ENCODE assay signal across 8 cellular contexts in genomic region chr11:10934293-10934850, GRCh38.
DNase-seq lines count a peak whose midpoint lies in the region; ATAC-seq, FAIRE-seq and TF ChIP-seq lines count a peak whose summit lies in the region.

No MANE protein-coding gene starts in this region.

- H4K20me1 ChIP-seq in endothelial cell of umbilical vein (replicated peaks; ENCODE audit: control insufficient read depth, extremely low read depth, insufficient read depth, low read length): no peaks in the 10 kb centered on the region

- TF ChIP-seq CTCF in endothelial cell of umbilical vein (IDR thresholded peaks at IDR 0.05; ENCODE audit: extremely low read depth in 1 of 2, insufficient read depth in 1 of 2, low read depth in 1 of 2, low read length in 2 of 2): no peak
- no peak for TF ChIP-seq CTCF in psoas muscle (IDR thresholded peaks at IDR 0.05)

- H3K4me1 ChIP-seq in endothelial cell of umbilical vein (ENCODE audit: control insufficient read depth, extremely low read depth, insufficient read depth, low read length) (peaks cover 12% of the 10 kb centered on the region), psoas muscle (no peaks in the 10 kb centered on the region)

- no peaks in the 10 kb centered on the region for H3K9me1 ChIP-seq in endothelial cell of umbilical vein (replicated peaks; ENCODE audit: control insufficient read depth, extremely low read depth, insufficient read depth, low read length)

- H3K27ac ChIP-seq in endothelial cell of umbilical vein (ENCODE audit: insufficient read depth, low read depth, low read length) (no peak overlapping the region), psoas muscle (peak overlapping the region; percentile 65)

- POLR2A ChIA-PET in endothelial cell of umbilical vein (lab: Charles Lee): interaction anchor here (0.7 to 1.3 kb wide), 4 partner anchors 34 to 281 kb away, joined by 3 to 13 read pairs (median 6); partner anchors contain the start of genes EIF4G2 and ZBED5

- H3K9me3 ChIP-seq in endothelial cell of umbilical vein (replicated peaks; ENCODE audit: control insufficient read depth, insufficient read depth, low read length) (no peaks in the 10 kb centered on the region), psoas muscle (no peaks in the 10 kb centered on the region)

- H3K9ac ChIP-seq in endothelial cell of umbilical vein (replicated peaks; ENCODE audit: extremely low read depth, insufficient read depth, low read length): peak overlapping the region; percentile 48

- CTCF ChIA-PET in endothelial cell of umbilical vein (lab: Charles Lee): interaction anchor here (0.5 to 2.7 kb wide), 50 partner anchors 9 to 867 kb away, joined by 3 to 123 read pairs (median 5); partner anchors contain the start of genes EIF4G2, GALNT18 and ZBED5

- dilution Hi-C loops in endothelial cell of umbilical vein (cut with MboI; ENCODE audit: extremely low pct_ligation_motif_present, low sequenced_read_pairs): no loop called here

- H3K4me3 ChIP-seq in endothelial cell of umbilical vein (replicated peaks in 1 of 3; ENCODE audit: insufficient read depth in 1 of 3, low read depth in 1 of 3, low read length in 3 of 3) (peak overlapping the region; percentile 14 to 73 (median 20)), psoas muscle (peak overlapping the region; percentile 63)

- H3K36me3 ChIP-seq in endothelial cell of umbilical vein (ENCODE audit: control insufficient read depth in 2 of 2, extremely low read depth in 1 of 2, insufficient read depth in 2 of 2, low read length in 2 of 2) (no peaks in the 10 kb centered on the region), psoas muscle (ENCODE audit: insufficient read depth in 1 of 2, low read depth in 1 of 2) (no peaks in the 10 kb centered on the region)

- H3K27me3 ChIP-seq in endothelial cell of umbilical vein (ENCODE audit: control insufficient read depth in 2 of 2, insufficient read depth in 2 of 2, low read length in 2 of 2) (peaks cover 0 to 13% of the 10 kb centered on the region in 2 experiments), psoas muscle (ENCODE audit: insufficient read depth in 3 of 3, low read length in 2 of 3) (no peaks in the 10 kb centered on the region)

- FAIRE-seq in endothelial cell of umbilical vein (lab: Jason Lieb, UNC): peak; percentile 31
- FAIRE-seq in RCC 7860 (lab: Jason Lieb, UNC): no peak

- intact Hi-C loops in endothelial cell of umbilical vein (cut with micrococcal nuclease) (loop anchor here (1.0 to 5.0 kb wide), 3 partner anchors 142 to 908 kb away; partner anchors contain the start of gene USP47), psoas muscle (cut with DNase I) (loop anchor here (1.0 to 10.0 kb wide), 4 partner anchors 87 to 853 kb away; no protein-coding TSS in a partner anchor)

- peak; percentile 44 for DNase-seq in DMS 273 (lab: John Stamatoyannopoulos, UW; ENCODE audit: unreplicated experiment)
- DNase-seq in DMS 273 treated with DMSO at 0.1 percent for 48 hours (lab: John Stamatoyannopoulos, UW): no peak
- peak; percentile 26 for DNase-seq in RPMI8226
- DNase-seq in endothelial cell of umbilical vein (ENCODE audit: low read depth, low spot score): peak; percentile 10
- no peak for DNase-seq in psoas muscle
- DNase-seq in RCC 7860 (ENCODE audit: low spot score): no peak

- H3K4me2 ChIP-seq in endothelial cell of umbilical vein (ENCODE audit: insufficient read depth, low read length): peak overlapping the region; percentile 94

- BruUV-seq in endothelial cell of umbilical vein (replicated peaks; lab: Mats Ljungman, UMichigan): no TSS peak

- H3K79me2 ChIP-seq in endothelial cell of umbilical vein (ENCODE audit: control insufficient read depth, insufficient read depth, low read length): no peaks in the 10 kb centered on the region

- TF ChIP-seq POLR2A in endothelial cell of umbilical vein (IDR thresholded peaks at IDR 0.05; ENCODE audit: low read depth, low read length): no peak

- 14 to 27% (median 15%) methylated on average over 9 of the region's 9 CpGs for WGBS in psoas muscle, 3 donors

- ATAC-seq in psoas muscle (no peak), GM18909 (IDR thresholded peaks at IDR 0.05; ENCODE audit: poor library complexity, unreplicated experiment) (no peak), HG03521 (IDR thresholded peaks at IDR 0.05; ENCODE audit: unreplicated experiment) (no peak)

- peak overlapping the region; percentile 94 for H2AFZ ChIP-seq in endothelial cell of umbilical vein (ENCODE audit: low read depth, low read length)

TF ChIP-seq in endothelial cell of umbilical vein, 7 proteins besides CTCF, POLR2A, EP300 and RAD21:
- TF ChIP-seq JUN (IDR thresholded peaks at IDR 0.05; ENCODE audit: borderline replicate concordance, insufficient read depth, insufficient read length, low read depth) (no peak), EZH2 (IDR thresholded peaks at IDR 0.05; ENCODE audit: borderline replicate concordance, low read depth, low read length, severe bottlenecking) (no peak), GATA2 (IDR thresholded peaks at IDR 0.05; ENCODE audit: insufficient read depth, insufficient read length, low read depth, low read length) (no peak), MYC (IDR thresholded peaks at IDR 0.05; ENCODE audit: low read depth, low read length) (no peak), FOS (IDR thresholded peaks at IDR 0.05; ENCODE audit: borderline replicate concordance, insufficient read depth, low read length) (no peak), POLR2AphosphoS5 (IDR thresholded peaks at IDR 0.05; ENCODE audit: insufficient read depth, low read depth, low read length) (no peak)
- TF ChIP-seq, protein P1, sequence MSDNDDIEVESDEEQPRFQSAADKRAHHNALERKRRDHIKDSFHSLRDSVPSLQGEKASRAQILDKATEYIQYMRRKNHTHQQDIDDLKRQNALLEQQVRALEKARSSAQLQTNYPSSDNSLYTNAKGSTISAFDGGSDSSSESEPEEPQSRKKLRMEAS (IDR thresholded peaks at IDR 0.05; ENCODE audit: insufficient read depth, insufficient read length): no peak

Comparison
In these comparisons a context has a peak if more than half of its experiments do, and no peak if none do; other contexts are left out.
1. DNase-seq: peak in DMS 273 (single experiment), RPMI8226 (single experiment) and endothelial cell of umbilical vein (single experiment); none in DMS 273 treated with DMSO at 0.1 percent for 48 hours (single experiment), psoas muscle (0 of 2) and RCC 7860 (single experiment).